20 cellular contexts compared by ENCODE assay signal in the genomic region with DNA sequence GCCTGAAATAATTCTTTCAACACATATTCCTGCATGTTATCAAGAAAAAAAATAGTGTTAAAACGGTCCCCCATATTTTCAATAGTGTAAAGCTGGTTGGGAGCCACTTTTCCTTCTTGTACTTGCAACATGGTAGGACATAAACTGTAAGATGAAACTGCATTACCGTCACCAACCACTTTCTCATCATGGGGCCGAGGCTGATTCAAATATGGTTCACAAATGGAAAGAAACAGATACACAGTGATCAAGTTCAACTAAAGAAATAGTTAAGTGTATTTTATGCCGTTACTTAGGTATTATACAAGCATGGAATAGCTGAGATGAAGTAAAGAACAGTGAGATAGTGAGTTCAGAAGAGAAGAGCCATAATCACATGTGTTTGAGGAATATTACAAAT.
DNase-seq lines count a peak whose midpoint lies in the region; ATAC-seq and TF ChIP-seq lines count a peak whose summit lies in the region.
"Had no signal": no experiment of that assay in that cellular context is flagged by ENCODE, and none has a peak within 500 bp of the region (broad histone marks: within the 10 kb centered on the region; RNA-seq: fewer than 3 reads in every experiment).

No MANE protein-coding gene starts in this region.

- H3K27ac Mint-ChIP-seq in CD4-positive, alpha-beta T cell = no peak overlapping the region
- H3K27ac Mint-ChIP-seq: T-cell had no signal

- intact Hi-C loops in CD4-positive, alpha-beta T cell (cut with DNase I, micrococcal nuclease) = no loop called here

- no peak overlapping the region for H3K4me3 ChIP-seq in NB4 (ENCODE audit: low read depth, low read length)
- no peak overlapping the region for H3K4me3 ChIP-seq in brain microvascular endothelial cell (ENCODE audit: low read depth, low read length)
- H3K4me3 ChIP-seq: BLaER1, HAP-1, PC-9, SK-N-MC had no signal

- POLR2A ChIA-PET in CD4-positive, alpha-beta T cell (lab: Charles Lee) = interaction anchor here (0.7 kb wide), 1 partner anchor 9 kb away, joined by 3 read pairs; no protein-coding TSS in a partner anchor

- H3K27me3 Mint-ChIP-seq in CD4-positive, alpha-beta T cell = no peaks in the 10 kb centered on the region
- H3K27me3 Mint-ChIP-seq: T-cell had no signal

- no peak for ATAC-seq in CD4-positive, alpha-beta T cell (ENCODE audit: poor library complexity)
- ATAC-seq: T-cell had no signal

- no peaks in the 10 kb centered on the region for H3K9me3 Mint-ChIP-seq in CD4-positive, alpha-beta T cell
- H3K9me3 Mint-ChIP-seq: T-cell had no signal

- H3K9me3 ChIP-seq in CD4-positive, alpha-beta T cell (ENCODE audit: control insufficient read depth, low read length) = no peaks in the 10 kb centered on the region
- H3K9me3 ChIP-seq: BLaER1, HAP-1 had no signal

- no peaks in the 10 kb centered on the region for H3K4me1 Mint-ChIP-seq in CD4-positive, alpha-beta T cell (ENCODE audit: low read depth)
- H3K4me1 Mint-ChIP-seq: T-cell had no signal

- no peak overlapping the region for H3K27ac ChIP-seq in brain microvascular endothelial cell
- H3K27ac ChIP-seq in CD4-positive, alpha-beta T cell (ENCODE audit: low read depth, low read length) = no peak overlapping the region
- H3K27ac ChIP-seq: BLaER1, HL-60, PC-9, SK-N-MC had no signal

- CTCF ChIA-PET in CD4-positive, alpha-beta T cell (lab: Charles Lee) = no interaction called here

- no peaks in the 10 kb centered on the region for H3K27me3 ChIP-seq in brain microvascular endothelial cell (replicated peaks)
- no peaks in the 10 kb centered on the region for H3K27me3 ChIP-seq in CD4-positive, alpha-beta T cell (ENCODE audit: control insufficient read depth, insufficient read depth, low read length)
- H3K27me3 ChIP-seq: BLaER1 had no signal

- TF ChIP-seq POLR2A in NB4 (IDR thresholded peaks at IDR 0.05; ENCODE audit: extremely low read depth, insufficient read length) = no peak

- in situ Hi-C loops in brain microvascular endothelial cell (cut with HindIII; ENCODE audit: low pct_ligation_motif_present, low sequenced_read_pairs) = no loop called here

- TF ChIP-seq CTCF in NB4 (IDR thresholded peaks at IDR 0.05; ENCODE audit: low read depth, low read length) = no peak
- peak; percentile 12 for TF ChIP-seq CTCF in brain microvascular endothelial cell (IDR thresholded peaks at IDR 0.05; ENCODE audit: low read depth, low read length, missing control alignments)
- no peak for TF ChIP-seq CTCF in CD4-positive, alpha-beta T cell (IDR thresholded peaks at IDR 0.05)

- H3K36me3 ChIP-seq in brain microvascular endothelial cell (replicated peaks) = no peaks in the 10 kb centered on the region
- H3K36me3 ChIP-seq: BLaER1, HAP-1 had no signal

- DNase-seq in NCI-H82 (lab: John Stamatoyannopoulos, UW) = peak; percentile 17
- DNase-seq in NCI-H82 treated with DMSO at 0.1 percent for 48 hours (lab: John Stamatoyannopoulos, UW; ENCODE audit: unreplicated experiment) = no peak
- peak; percentile 15 for DNase-seq in NB4 (ENCODE audit: low read depth)
- DNase-seq in brain microvascular endothelial cell = no peak
- DNase-seq in CD4-positive, alpha-beta T cell = no peak
- no peak for DNase-seq in GOT3 (lab: John Stamatoyannopoulos, UW)
- no peak for DNase-seq in activated CD4-positive, alpha-beta T cell treated with anti-CD3 and anti-CD28 coated beads, Interleukin-2, amount 50 U/mL, for 4 hours
- DNase-seq in SW480 (ENCODE audit: low spot score) = no peak
- DNase-seq: GF-D8, NCI-H1092 treated with DMSO at 0.1 percent for 48 hours, NCI-H1694, NCI-H2107, NCI-H2227 treated with DMSO at 0.1 percent for 48 hours, NCI-H524, PC-9, T-cell had no signal

- no peak overlapping the region for H3K4me3 Mint-ChIP-seq in CD4-positive, alpha-beta T cell
- H3K4me3 Mint-ChIP-seq: T-cell had no signal

- H3K36me3 Mint-ChIP-seq in CD4-positive, alpha-beta T cell (ENCODE audit: low read depth) = no peaks in the 10 kb centered on the region
- H3K36me3 Mint-ChIP-seq: T-cell had no signal

Comparison
In these comparisons a context has a peak if more than half of its experiments do, and no peak if none do; other contexts are left out.
1. DNase-seq: peak in NCI-H82 (single experiment) and NB4 (single experiment); none in NCI-H82 treated with DMSO at 0.1 percent for 48 hours (single experiment), brain microvascular endothelial cell (single experiment), CD4-positive, alpha-beta T cell (0 of 10), GOT3 (single experiment), activated CD4-positive, alpha-beta T cell treated with anti-CD3 and anti-CD28 coated beads, Interleukin-2, amount 50 U/mL, for 4 hours (0 of 2) and SW480 (single experiment).